ENCODE assay signal across 14 cellular contexts in the genomic region with DNA sequence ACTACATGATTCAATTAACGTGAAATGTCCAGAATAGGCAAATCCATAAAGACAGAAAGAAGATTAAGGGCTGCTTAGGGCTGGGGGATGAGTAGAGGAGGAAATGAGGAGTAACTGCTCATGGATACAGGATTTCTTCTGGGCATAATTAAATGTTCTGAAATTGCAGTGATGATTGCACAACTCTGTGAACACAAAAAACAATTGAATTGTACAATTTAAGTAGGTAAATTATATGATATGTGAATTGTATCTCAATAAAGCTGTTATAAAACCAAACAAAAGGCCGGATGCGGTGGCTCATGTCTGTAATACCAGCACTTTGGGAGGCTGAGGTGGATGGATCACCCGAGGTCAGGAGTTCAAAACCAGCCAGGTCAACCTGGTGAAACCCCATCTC.
"Had no signal": no experiment of that assay in that cellular context is flagged by ENCODE, and none has a peak within 500 bp of the region (broad histone marks: within the 10 kb centered on the region; RNA-seq: fewer than 3 reads in every experiment).

No MANE protein-coding gene starts in this region.

- H3K4me3 Mint-ChIP-seq: activated naive CD8-positive, alpha-beta T cell treated with anti-CD3 and anti-CD28 coated beads, Interleukin-2, amount 10 ng/mL, durations not matched to agents 7 days and 5 days; stimulated activated effector memory CD8-positive, alpha-beta T cell treated with anti-CD3 and anti-CD28 coated beads, Interleukin-12 subunit alpha, Interleukin-12 subunit beta, amount 100 ng/mL, for 72 hours; T-helper 2 cell treated with Interferon-gamma antibody and Interleukin-4, amounts not matched to agents 5 μg/mL and 100 μg/mL, for 36 hours had no signal

- FAIRE-seq: bronchial epithelial cell, islet of Langerhans had no signal

- H3K27me3 Mint-ChIP-seq: activated naive CD8-positive, alpha-beta T cell treated with anti-CD3 and anti-CD28 coated beads, Interleukin-2, amount 10 ng/mL, durations not matched to agents 7 days and 5 days; naive B cell had no signal

- ATAC-seq: left lobe of liver; stimulated activated effector memory CD8-positive, alpha-beta T cell treated with anti-CD3 and anti-CD28 coated beads, Interleukin-12 subunit alpha, Interleukin-12 subunit beta, amount 100 ng/mL, for 72 hours had no signal

- H3K4me1 ChIP-seq: parathyroid adenoma had no signal

- H3K9ac ChIP-seq: parathyroid adenoma had no signal

- H2AFZ ChIP-seq: parathyroid adenoma had no signal

- H3K9me3 Mint-ChIP-seq: activated naive CD8-positive, alpha-beta T cell treated with anti-CD3 and anti-CD28 coated beads, Interleukin-2, amount 10 ng/mL, durations not matched to agents 7 days and 5 days; naive B cell; stimulated activated effector memory CD8-positive, alpha-beta T cell treated with anti-CD3 and anti-CD28 coated beads, Interleukin-12 subunit alpha, Interleukin-12 subunit beta, amount 100 ng/mL, for 72 hours; T-helper 2 cell treated with Interferon-gamma antibody and Interleukin-4, amounts not matched to agents 5 μg/mL and 100 μg/mL, for 36 hours had no signal

- H3K36me3 Mint-ChIP-seq: stimulated activated effector memory CD8-positive, alpha-beta T cell treated with anti-CD3 and anti-CD28 coated beads, Interleukin-12 subunit alpha, Interleukin-12 subunit beta, amount 100 ng/mL, for 72 hours had no signal

- H3K4me3 ChIP-seq: thoracic aorta had no signal

- H3K9me3 ChIP-seq: thoracic aorta had no signal

- H3K27ac ChIP-seq: parathyroid adenoma, thoracic aorta had no signal

- DNase-seq: activated CD4-positive, alpha-beta T cell treated with anti-CD3 and anti-CD28 coated beads, Interleukin-2, amount 50 U/mL, for 1 hour; activated CD8-positive, alpha-beta memory T cell treated with anti-CD3 and anti-CD28 coated beads for 24 hours; activated naive CD4-positive, alpha-beta T cell; activated naive CD8-positive, alpha-beta T cell treated with anti-CD3 and anti-CD28 coated beads, Interleukin-2, amount 10 ng/mL, durations not matched to agents 7 days and 5 days; aorta; dermis blood vessel endothelial cell; naive B cell had no signal

- H3K27ac Mint-ChIP-seq: activated naive CD8-positive, alpha-beta T cell treated with anti-CD3 and anti-CD28 coated beads, Interleukin-2, amount 10 ng/mL, durations not matched to agents 7 days and 5 days; stimulated activated effector memory CD8-positive, alpha-beta T cell treated with anti-CD3 and anti-CD28 coated beads, Interleukin-12 subunit alpha, Interleukin-12 subunit beta, amount 100 ng/mL, for 72 hours; T-helper 2 cell treated with Interferon-gamma antibody and Interleukin-4, amounts not matched to agents 5 μg/mL and 100 μg/mL, for 36 hours had no signal

- H3K36me3 ChIP-seq: thoracic aorta had no signal
